Comparison of ENCODE assay signal across 13 cellular contexts in the genomic region with DNA sequence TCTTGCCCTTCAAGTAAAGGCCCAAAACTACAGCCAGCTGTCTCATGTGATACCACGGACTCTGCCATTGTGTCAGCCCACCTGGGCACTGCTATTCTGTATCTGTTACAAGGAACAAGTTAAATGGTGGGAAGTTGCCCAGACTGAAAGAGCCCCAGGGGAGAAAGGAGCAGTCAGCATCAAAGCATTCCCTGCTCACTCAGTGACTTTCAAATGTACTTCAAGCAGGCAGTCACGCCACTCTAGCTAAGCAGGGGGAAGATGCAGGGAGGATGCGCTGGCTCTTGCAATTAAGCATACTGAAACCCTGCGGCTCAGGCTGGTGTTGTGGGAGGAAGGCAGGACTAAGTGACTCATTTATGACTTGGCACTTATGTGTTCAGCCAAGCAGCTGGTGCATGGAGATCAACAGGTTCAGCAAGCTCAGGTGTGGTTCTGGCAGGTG.
DNase-seq lines count a peak whose midpoint lies in the region; ATAC-seq, FAIRE-seq and TF ChIP-seq lines count a peak whose summit lies in the region.
"Had no signal": no experiment of that assay in that cellular context is flagged by ENCODE, and none has a peak within 500 bp of the region (broad histone marks: within the 10 kb centered on the region; RNA-seq: fewer than 3 reads in every experiment).

No MANE protein-coding gene starts in this region.

- intact Hi-C loops in mucosa of descending colon (cut with DNase I, micrococcal nuclease) = no loop called here

- no peak overlapping the region for H3K4me3 ChIP-seq in mucosa of descending colon
- H3K4me3 ChIP-seq: esophagus muscularis mucosa, tibial nerve had no signal

- H3K27ac ChIP-seq in RWPE1 = no peak overlapping the region
- H3K27ac ChIP-seq: esophagus muscularis mucosa, tibial nerve had no signal

- no peak for FAIRE-seq in HTR-8/SVneo (lab: Jason Lieb, UNC)

- POLR2A ChIA-PET in RWPE1 (lab: Yijun Ruan, JAX; ENCODE audit: low non-redundant PET) = no interaction called here

- H3K9me3 ChIP-seq in mucosa of descending colon = peaks cover 51% of the 10 kb centered on the region
- H3K9me3 ChIP-seq: BE2C had no signal

- DNase-seq in COR-L47 (lab: John Stamatoyannopoulos, UW) (peak; percentile 91), NCI-H146 treated with DMSO at 0.1 percent for 48 hours (lab: John Stamatoyannopoulos, UW; ENCODE audit: unreplicated experiment) (peak; percentile 91), RWPE1 (ENCODE audit: low spot score) (peak; percentile 6), kidney tubule cell (ENCODE audit: low spot score) (peak; percentile 99), mucosa of descending colon (no peak), mesenteric fat pad (ENCODE audit: low spot score) (no peak), GM20000 (ENCODE audit: low spot score) (no peak), HTR-8/SVneo (ENCODE audit: insufficient read length, low spot score) (no peak)
- DNase-seq: BE2C, T-helper 2 cell had no signal

- CTCF ChIA-PET in RWPE1 (lab: Yijun Ruan, JAX) = no interaction called here

- H3K4me1 ChIP-seq in mucosa of descending colon (ENCODE audit: low read depth) = no peaks in the 10 kb centered on the region
- H3K4me1 ChIP-seq: BE2C, tibial nerve had no signal

- TF ChIP-seq CTCF in RWPE1 (conservative IDR thresholded peaks at IDR 0.05; ENCODE audit: low read depth) = no peak
- TF ChIP-seq CTCF in mucosa of descending colon (IDR thresholded peaks at IDR 0.05) = no peak
- no peak for TF ChIP-seq CTCF in GM20000 (IDR thresholded peaks at IDR 0.05; ENCODE audit: extremely low read depth, missing control alignments)

- ATAC-seq in mucosa of descending colon = no peak
- ATAC-seq: left lobe of liver had no signal

- H3K36me3 ChIP-seq in mucosa of descending colon (ENCODE audit: low read depth) = no peaks in the 10 kb centered on the region
- H3K36me3 ChIP-seq: BE2C, esophagus muscularis mucosa, tibial nerve had no signal

Comparison
In these comparisons a context has a peak if more than half of its experiments do, and no peak if none do; other contexts are left out.
1. DNase-seq: peak in COR-L47 (single experiment), NCI-H146 treated with DMSO at 0.1 percent for 48 hours (single experiment), RWPE1 (single experiment) and kidney tubule cell (single experiment); none in mucosa of descending colon (0 of 3), mesenteric fat pad (single experiment), GM20000 (single experiment) and HTR-8/SVneo (single experiment).